ENCODE assay signal across 27 cellular contexts in the genomic region with DNA sequence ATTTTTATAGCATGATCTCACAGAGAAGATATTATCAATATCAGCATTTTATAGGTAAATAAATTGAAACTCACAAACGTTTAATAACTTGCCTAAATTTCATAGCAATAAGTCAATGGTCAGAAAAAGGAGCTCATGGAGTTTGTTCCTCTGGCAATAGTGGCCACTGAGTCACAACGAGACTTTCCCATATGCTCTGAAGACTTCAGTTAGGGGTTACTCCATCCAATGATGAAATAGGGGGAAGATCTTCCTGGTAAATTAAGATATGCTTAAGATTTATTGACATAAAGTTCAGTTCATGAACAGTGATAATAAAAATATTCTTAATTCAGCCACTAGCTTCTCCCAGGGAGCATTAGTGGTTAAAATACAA. TPM values are rescaled to one million over a fixed set of nuclear protein-coding genes. Genes with fewer than 3 reads are reported as not detected.
"Had no signal": no experiment of that assay in that cellular context is flagged by ENCODE, and none has a peak within 500 bp of the region (broad histone marks: within the 10 kb centered on the region; RNA-seq: fewer than 3 reads in every experiment).

No MANE protein-coding gene starts in this region.

- ATAC-seq: activated T-cell treated with anti-CD3 and anti-CD28 coated beads, Interleukin-2, amount 50 U/mL, for 72 hours; T-helper 17 cell had no signal

- H3K36me3 ChIP-seq: breast epithelium, SJSA1 had no signal

- H3K9me3 ChIP-seq: SJSA1 had no signal

- H3K36me3 Mint-ChIP-seq: activated CD4-positive, alpha-beta memory T cell treated with anti-CD3 and anti-CD28 coated beads for 36 hours had no signal

- H3K27ac Mint-ChIP-seq: activated B cell treated with CpG ODN at 0.5 μM for 24 hours; activated CD4-positive, alpha-beta memory T cell treated with anti-CD3 and anti-CD28 coated beads for 36 hours; activated CD4-positive, alpha-beta T cell treated with anti-CD3 and anti-CD28 coated beads, Interleukin-2, amount 10 ng/mL, durations not matched to agents 7 days and 5 days; activated T-cell treated with anti-CD3 and anti-CD28 coated beads, Interleukin-2, amount 50 U/mL, for 72 hours; activated T-helper 2 cell treated with anti-CD3 and anti-CD28 coated beads, Interferon-gamma antibody, Interleukin-2, Interleukin-4, amounts not matched to agents 10 μg/mL and 5 μg/mL and 100 μg/mL, durations not matched to agents 14 hours and 24 hours and 36 hours; T-helper 17 cell had no signal

- H3K4me3 ChIP-seq: breast epithelium, SJSA1 had no signal

- H3K4me1 ChIP-seq: breast epithelium, SJSA1 had no signal

- H3K27ac ChIP-seq: breast epithelium, SJSA1 had no signal

- H3K4me3 Mint-ChIP-seq: activated B cell treated with CpG ODN at 0.5 μM for 24 hours; activated CD4-positive, alpha-beta memory T cell treated with anti-CD3 and anti-CD28 coated beads for 36 hours; activated CD4-positive, alpha-beta T cell treated with anti-CD3 and anti-CD28 coated beads, Interleukin-2, amount 10 ng/mL, durations not matched to agents 7 days and 5 days; activated T-cell treated with anti-CD3 and anti-CD28 coated beads, Interleukin-2, amount 50 U/mL, for 72 hours; T-helper 17 cell had no signal

- H3K27me3 ChIP-seq: SJSA1 had no signal

- DNase-seq: activated B cell treated with CpG ODN at 0.5 μM for 24 hours; activated CD4-positive, alpha-beta memory T cell treated with anti-CD3 and anti-CD28 coated beads for 36 hours; activated CD4-positive, alpha-beta T cell treated with anti-CD3 and anti-CD28 coated beads, Interleukin-2, amount 10 ng/mL, durations not matched to agents 7 days and 5 days; activated CD8-positive, alpha-beta memory T cell treated with anti-CD3 and anti-CD28 coated beads, Interleukin-2, amount 50 U/mL, for 4 hours; activated naive CD4-positive, alpha-beta T cell treated with anti-CD3 and anti-CD28 coated beads, Interleukin-2, amount 50 U/mL, for 16 hours; activated T-cell treated with anti-CD3 and anti-CD28 coated beads, Interleukin-2, amount 50 U/mL, for 72 hours; central memory CD4-positive, alpha-beta T cell; KG1; NCI-H1048; NCI-H146; NCI-H187 treated with DMSO at 0.1 percent for 48 hours; NCI-H2081 treated with DMSO at 0.1 percent for 48 hours; NCI-H2171 treated with DMSO at 0.1 percent for 48 hours; NCI-H345; NCI-H510A; NCI-H526 treated with DMSO at 0.1 percent for 48 hours; NCI-H82; SHP77; T-helper 17 cell; T-helper 9 cell had no signal

- H3K4me1 Mint-ChIP-seq: activated B cell treated with CpG ODN at 0.5 μM for 24 hours; activated CD4-positive, alpha-beta T cell treated with anti-CD3 and anti-CD28 coated beads, Interleukin-2, amount 10 ng/mL, durations not matched to agents 7 days and 5 days; T-helper 17 cell had no signal

RNA-seq across cellular contexts. Expression of a gene that starts 43.5 kb away (rescaled TPM):
- total RNA-seq: activated B cell treated with CpG ODN at 0.5 μM for 24 hours; activated CD4-positive, alpha-beta memory T cell treated with anti-CD3 and anti-CD28 coated beads for 36 hours; activated CD4-positive, alpha-beta T cell treated with anti-CD3 and anti-CD28 coated beads, Interleukin-2, amount 10 ng/mL, durations not matched to agents 7 days and 5 days; activated CD8-positive, alpha-beta memory T cell treated with anti-CD3 and anti-CD28 coated beads for 36 hours; activated T-cell treated with anti-CD3 and anti-CD28 coated beads, Interleukin-2, amount 50 U/mL, for 72 hours; activated T-helper 2 cell treated with anti-CD3 and anti-CD28 coated beads, Interferon-gamma antibody, Interleukin-2, Interleukin-4, amounts not matched to agents 10 μg/mL and 5 μg/mL and 100 μg/mL, durations not matched to agents 14 hours and 24 hours and 36 hours; IMR-90; LHCN-M2; M059J; SJSA1; T-helper 17 cell had no signal
- polyA plus RNA-seq: IMR-90 had no signal
